In genomic region chr2:230128943-230129342, GRCh38 we compare ENCODE assay signal across 2 cellular contexts.
TF ChIP-seq lines count a peak whose summit lies in the region.

No MANE protein-coding gene starts in this region.

TF ChIP-seq in SK-N-SH, 30 proteins besides CTCF, POLR2A, EP300 and RAD21 (continued from another document):
- TF ChIP-seq CHD2 (IDR thresholded peaks at IDR 0.05; ENCODE audit: low read length, partially characterized antibody) (no peak), RXRA (IDR thresholded peaks at IDR 0.05; ENCODE audit: borderline replicate concordance, low read depth) (no peak), NFIC (IDR thresholded peaks at IDR 0.05; ENCODE audit: borderline replicate concordance) (no peak), MXI1 (IDR thresholded peaks at IDR 0.05; ENCODE audit: low read depth, low read length) (no peak), NRF1 (IDR thresholded peaks at IDR 0.05; ENCODE audit: low read depth, low read length) (no peak), TAF1 (IDR thresholded peaks at IDR 0.05; ENCODE audit: borderline replicate concordance, low read depth, low read length) (no peak), MEF2A (IDR thresholded peaks at IDR 0.05; ENCODE audit: borderline replicate concordance, low read depth) (no peak), POLR2AphosphoS5 (IDR thresholded peaks at IDR 0.05; ENCODE audit: low read depth, low read length) (no peak), FOXM1 (IDR thresholded peaks at IDR 0.05; ENCODE audit: low read depth) (no peak), RCOR1 (IDR thresholded peaks at IDR 0.05; ENCODE audit: low read length) (no peak), USF2 (IDR thresholded peaks at IDR 0.05; ENCODE audit: borderline replicate concordance, low read depth, low read length) (no peak), FOXJ3 (CRISPR knock-in tag; IDR thresholded peaks at IDR 0.05) (no peak)
- TF ChIP-seq, protein P1, sequence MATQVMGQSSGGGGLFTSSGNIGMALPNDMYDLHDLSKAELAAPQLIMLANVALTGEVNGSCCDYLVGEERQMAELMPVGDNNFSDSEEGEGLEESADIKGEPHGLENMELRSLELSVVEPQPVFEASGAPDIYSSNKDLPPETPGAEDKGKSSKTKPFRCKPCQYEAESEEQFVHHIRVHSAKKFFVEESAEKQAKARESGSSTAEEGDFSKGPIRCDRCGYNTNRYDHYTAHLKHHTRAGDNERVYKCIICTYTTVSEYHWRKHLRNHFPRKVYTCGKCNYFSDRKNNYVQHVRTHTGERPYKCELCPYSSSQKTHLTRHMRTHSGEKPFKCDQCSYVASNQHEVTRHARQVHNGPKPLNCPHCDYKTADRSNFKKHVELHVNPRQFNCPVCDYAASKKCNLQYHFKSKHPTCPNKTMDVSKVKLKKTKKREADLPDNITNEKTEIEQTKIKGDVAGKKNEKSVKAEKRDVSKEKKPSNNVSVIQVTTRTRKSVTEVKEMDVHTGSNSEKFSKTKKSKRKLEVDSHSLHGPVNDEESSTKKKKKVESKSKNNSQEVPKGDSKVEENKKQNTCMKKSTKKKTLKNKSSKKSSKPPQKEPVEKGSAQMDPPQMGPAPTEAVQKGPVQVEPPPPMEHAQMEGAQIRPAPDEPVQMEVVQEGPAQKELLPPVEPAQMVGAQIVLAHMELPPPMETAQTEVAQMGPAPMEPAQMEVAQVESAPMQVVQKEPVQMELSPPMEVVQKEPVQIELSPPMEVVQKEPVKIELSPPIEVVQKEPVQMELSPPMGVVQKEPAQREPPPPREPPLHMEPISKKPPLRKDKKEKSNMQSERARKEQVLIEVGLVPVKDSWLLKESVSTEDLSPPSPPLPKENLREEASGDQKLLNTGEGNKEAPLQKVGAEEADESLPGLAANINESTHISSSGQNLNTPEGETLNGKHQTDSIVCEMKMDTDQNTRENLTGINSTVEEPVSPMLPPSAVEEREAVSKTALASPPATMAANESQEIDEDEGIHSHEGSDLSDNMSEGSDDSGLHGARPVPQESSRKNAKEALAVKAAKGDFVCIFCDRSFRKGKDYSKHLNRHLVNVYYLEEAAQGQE (IDR thresholded peaks at IDR 0.05; ENCODE audit: low read depth, low read length) = no peak
- TF ChIP-seq, protein P2, sequence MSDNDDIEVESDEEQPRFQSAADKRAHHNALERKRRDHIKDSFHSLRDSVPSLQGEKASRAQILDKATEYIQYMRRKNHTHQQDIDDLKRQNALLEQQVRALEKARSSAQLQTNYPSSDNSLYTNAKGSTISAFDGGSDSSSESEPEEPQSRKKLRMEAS (IDR thresholded peaks at IDR 0.05; ENCODE audit: low read depth) = no peak
- TF ChIP-seq, protein P3, sequence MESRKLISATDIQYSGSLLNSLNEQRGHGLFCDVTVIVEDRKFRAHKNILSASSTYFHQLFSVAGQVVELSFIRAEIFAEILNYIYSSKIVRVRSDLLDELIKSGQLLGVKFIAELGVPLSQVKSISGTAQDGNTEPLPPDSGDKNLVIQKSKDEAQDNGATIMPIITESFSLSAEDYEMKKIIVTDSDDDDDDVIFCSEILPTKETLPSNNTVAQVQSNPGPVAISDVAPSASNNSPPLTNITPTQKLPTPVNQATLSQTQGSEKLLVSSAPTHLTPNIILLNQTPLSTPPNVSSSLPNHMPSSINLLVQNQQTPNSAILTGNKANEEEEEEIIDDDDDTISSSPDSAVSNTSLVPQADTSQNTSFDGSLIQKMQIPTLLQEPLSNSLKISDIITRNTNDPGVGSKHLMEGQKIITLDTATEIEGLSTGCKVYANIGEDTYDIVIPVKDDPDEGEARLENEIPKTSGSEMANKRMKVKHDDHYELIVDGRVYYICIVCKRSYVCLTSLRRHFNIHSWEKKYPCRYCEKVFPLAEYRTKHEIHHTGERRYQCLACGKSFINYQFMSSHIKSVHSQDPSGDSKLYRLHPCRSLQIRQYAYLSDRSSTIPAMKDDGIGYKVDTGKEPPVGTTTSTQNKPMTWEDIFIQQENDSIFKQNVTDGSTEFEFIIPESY (IDR thresholded peaks at IDR 0.05; ENCODE audit: borderline replicate concordance, low read depth) = no peak
TF ChIP-seq in SK-N-SH: peak in this region for 0.

TF ChIP-seq in WTC11, 78 proteins besides CTCF, POLR2A, EP300 and RAD21 (continued from another document):
- TF ChIP-seq, protein P4, sequence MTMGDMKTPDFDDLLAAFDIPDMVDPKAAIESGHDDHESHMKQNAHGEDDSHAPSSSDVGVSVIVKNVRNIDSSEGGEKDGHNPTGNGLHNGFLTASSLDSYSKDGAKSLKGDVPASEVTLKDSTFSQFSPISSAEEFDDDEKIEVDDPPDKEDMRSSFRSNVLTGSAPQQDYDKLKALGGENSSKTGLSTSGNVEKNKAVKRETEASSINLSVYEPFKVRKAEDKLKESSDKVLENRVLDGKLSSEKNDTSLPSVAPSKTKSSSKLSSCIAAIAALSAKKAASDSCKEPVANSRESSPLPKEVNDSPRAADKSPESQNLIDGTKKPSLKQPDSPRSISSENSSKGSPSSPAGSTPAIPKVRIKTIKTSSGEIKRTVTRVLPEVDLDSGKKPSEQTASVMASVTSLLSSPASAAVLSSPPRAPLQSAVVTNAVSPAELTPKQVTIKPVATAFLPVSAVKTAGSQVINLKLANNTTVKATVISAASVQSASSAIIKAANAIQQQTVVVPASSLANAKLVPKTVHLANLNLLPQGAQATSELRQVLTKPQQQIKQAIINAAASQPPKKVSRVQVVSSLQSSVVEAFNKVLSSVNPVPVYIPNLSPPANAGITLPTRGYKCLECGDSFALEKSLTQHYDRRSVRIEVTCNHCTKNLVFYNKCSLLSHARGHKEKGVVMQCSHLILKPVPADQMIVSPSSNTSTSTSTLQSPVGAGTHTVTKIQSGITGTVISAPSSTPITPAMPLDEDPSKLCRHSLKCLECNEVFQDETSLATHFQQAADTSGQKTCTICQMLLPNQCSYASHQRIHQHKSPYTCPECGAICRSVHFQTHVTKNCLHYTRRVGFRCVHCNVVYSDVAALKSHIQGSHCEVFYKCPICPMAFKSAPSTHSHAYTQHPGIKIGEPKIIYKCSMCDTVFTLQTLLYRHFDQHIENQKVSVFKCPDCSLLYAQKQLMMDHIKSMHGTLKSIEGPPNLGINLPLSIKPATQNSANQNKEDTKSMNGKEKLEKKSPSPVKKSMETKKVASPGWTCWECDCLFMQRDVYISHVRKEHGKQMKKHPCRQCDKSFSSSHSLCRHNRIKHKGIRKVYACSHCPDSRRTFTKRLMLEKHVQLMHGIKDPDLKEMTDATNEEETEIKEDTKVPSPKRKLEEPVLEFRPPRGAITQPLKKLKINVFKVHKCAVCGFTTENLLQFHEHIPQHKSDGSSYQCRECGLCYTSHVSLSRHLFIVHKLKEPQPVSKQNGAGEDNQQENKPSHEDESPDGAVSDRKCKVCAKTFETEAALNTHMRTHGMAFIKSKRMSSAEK (CRISPR knock-in tag; IDR thresholded peaks at IDR 0.05; ENCODE audit: borderline replicate concordance) = no peak
- TF ChIP-seq ZNF281 (CRISPR knock-in tag; IDR thresholded peaks at IDR 0.05) (no peak), HMGXB4 (CRISPR knock-in tag; IDR thresholded peaks at IDR 0.05) (no peak), NR1H2 (CRISPR knock-in tag; IDR thresholded peaks at IDR 0.05) (no peak)
- TF ChIP-seq, protein P5, sequence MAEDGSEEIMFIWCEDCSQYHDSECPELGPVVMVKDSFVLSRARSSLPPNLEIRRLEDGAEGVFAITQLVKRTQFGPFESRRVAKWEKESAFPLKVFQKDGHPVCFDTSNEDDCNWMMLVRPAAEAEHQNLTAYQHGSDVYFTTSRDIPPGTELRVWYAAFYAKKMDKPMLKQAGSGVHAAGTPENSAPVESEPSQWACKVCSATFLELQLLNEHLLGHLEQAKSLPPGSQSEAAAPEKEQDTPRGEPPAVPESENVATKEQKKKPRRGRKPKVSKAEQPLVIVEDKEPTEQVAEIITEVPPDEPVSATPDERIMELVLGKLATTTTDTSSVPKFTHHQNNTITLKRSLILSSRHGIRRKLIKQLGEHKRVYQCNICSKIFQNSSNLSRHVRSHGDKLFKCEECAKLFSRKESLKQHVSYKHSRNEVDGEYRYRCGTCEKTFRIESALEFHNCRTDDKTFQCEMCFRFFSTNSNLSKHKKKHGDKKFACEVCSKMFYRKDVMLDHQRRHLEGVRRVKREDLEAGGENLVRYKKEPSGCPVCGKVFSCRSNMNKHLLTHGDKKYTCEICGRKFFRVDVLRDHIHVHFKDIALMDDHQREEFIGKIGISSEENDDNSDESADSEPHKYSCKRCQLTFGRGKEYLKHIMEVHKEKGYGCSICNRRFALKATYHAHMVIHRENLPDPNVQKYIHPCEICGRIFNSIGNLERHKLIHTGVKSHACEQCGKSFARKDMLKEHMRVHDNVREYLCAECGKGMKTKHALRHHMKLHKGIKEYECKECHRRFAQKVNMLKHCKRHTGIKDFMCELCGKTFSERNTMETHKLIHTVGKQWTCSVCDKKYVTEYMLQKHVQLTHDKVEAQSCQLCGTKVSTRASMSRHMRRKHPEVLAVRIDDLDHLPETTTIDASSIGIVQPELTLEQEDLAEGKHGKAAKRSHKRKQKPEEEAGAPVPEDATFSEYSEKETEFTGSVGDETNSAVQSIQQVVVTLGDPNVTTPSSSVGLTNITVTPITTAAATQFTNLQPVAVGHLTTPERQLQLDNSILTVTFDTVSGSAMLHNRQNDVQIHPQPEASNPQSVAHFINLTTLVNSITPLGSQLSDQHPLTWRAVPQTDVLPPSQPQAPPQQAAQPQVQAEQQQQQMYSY (CRISPR knock-in tag; IDR thresholded peaks at IDR 0.05) = no peak
TF ChIP-seq in WTC11: peak in this region for 0.
